ENCODE assay signal across 26 cellular contexts in genomic region chr7:80890391-80890790, GRCh38. TPM values are rescaled to one million over a fixed set of nuclear protein-coding genes. Genes with fewer than 3 reads are reported as not detected.
DNase-seq lines count a peak whose midpoint lies in the region; ATAC-seq, FAIRE-seq and TF ChIP-seq lines count a peak whose summit lies in the region.
"Had no signal": no experiment of that assay in that cellular context is flagged by ENCODE, and none has a peak within 500 bp of the region (broad histone marks: within the 10 kb centered on the region; RNA-seq: fewer than 3 reads in every experiment).

No MANE protein-coding gene starts in this region.

- H3K4me2 ChIP-seq in GM23248 (ENCODE audit: unreplicated experiment) (peak overlapping the region; percentile 10), fibroblast of lung (ENCODE audit: extremely low read depth, insufficient read depth, low read length) (peak overlapping the region; percentile 90)

- DNase-seq in GM23248 (no peak), RCC 7860 (ENCODE audit: low spot score) (no peak), fibroblast of lung (ENCODE audit: low read depth in 2 of 2) (peak; percentile 35 to 75), sigmoid colon (no peak), D341Med (ENCODE audit: low spot score) (no peak), GM19238 (ENCODE audit: insufficient read length, low spot score) (no peak)
- DNase-seq: activated CD4-positive, alpha-beta T cell treated with anti-CD3 and anti-CD28 coated beads, Interleukin-2, amount 10 ng/mL, durations not matched to agents 24 days and 14 days; activated naive CD8-positive, alpha-beta T cell treated with anti-CD3 and anti-CD28 coated beads, Interleukin-2, amount 50 U/mL, for 24 hours; activated T-cell treated with anti-CD3 and anti-CD28 coated beads, Interleukin-2, amount 50 U/mL, for 4 hours; body of pancreas; C1 segment of cervical spinal cord; COR-L47; DMS79; GF-D8; Karpas-422; left colon; MV-4-11; NCI-H1436 treated with DMSO at 0.1 percent for 48 hours; NCI-H345; T-helper 9 cell had no signal

- H2AFZ ChIP-seq in GM23248 (no peak overlapping the region), fibroblast of lung (ENCODE audit: low read length) (no peak overlapping the region)

- TF ChIP-seq EP300 in sigmoid colon (IDR thresholded peaks at IDR 0.05), result no peak

- H3F3A ChIP-seq in GM23248 (ENCODE audit: insufficient read depth), result peaks cover 28% of the 10 kb centered on the region

- no peak for ATAC-seq in HG03460 (IDR thresholded peaks at IDR 0.05; ENCODE audit: unreplicated experiment)
- no peak for ATAC-seq in GM19328 (IDR thresholded peaks at IDR 0.05; ENCODE audit: unreplicated experiment)
- ATAC-seq: activated naive CD8-positive, alpha-beta T cell treated with anti-CD3 and anti-CD28 coated beads, Interleukin-2, amount 50 U/mL, for 24 hours; activated T-cell treated with anti-CD3 and anti-CD28 coated beads, Interleukin-2, amount 50 U/mL, for 4 hours; body of pancreas; left colon had no signal

- H3K36me3 ChIP-seq in GM23248 (ENCODE audit: low read depth) (peaks cover 71% of the 10 kb centered on the region), fibroblast of lung (ENCODE audit: control insufficient read depth, insufficient read depth, low read length) (peaks cover 4% of the 10 kb centered on the region), sigmoid colon (no peaks in the 10 kb centered on the region)
- H3K36me3 ChIP-seq: neutrophil, prostate gland had no signal

- H3K9me3 ChIP-seq in GM23248 (ENCODE audit: low read depth) (no peaks in the 10 kb centered on the region), fibroblast of lung (ENCODE audit: control insufficient read depth, insufficient read depth, low read depth, low read length) (no peaks in the 10 kb centered on the region), sigmoid colon (no peaks in the 10 kb centered on the region)
- H3K9me3 ChIP-seq: body of pancreas, neutrophil, prostate gland had no signal

- no peak for TF ChIP-seq POLR2A in sigmoid colon (IDR thresholded peaks at IDR 0.05)

- TF ChIP-seq CTCF in fibroblast of lung (conservative IDR thresholded peaks at IDR 0.05 in 1 of 2, IDR thresholded peaks at IDR 0.05 in 1 of 2; ENCODE audit: low read depth in 1 of 2, low read length in 2 of 2) (no peak), sigmoid colon (IDR thresholded peaks at IDR 0.05) (no peak)

- WGBS in GM23248 (ENCODE audit: low coverage in 1 of 2, low lambda C conversion rate in 2 of 2, missing lambda C conversion rate in 2 of 2), 2 experiments, result 16 to 18% methylated on average over 2 of the region's 2 CpGs
- WGBS in sigmoid colon, 2 donors, result 36 to 49% methylated on average over 2 of the region's 2 CpGs

- H3K27me3 ChIP-seq in GM23248 (replicated peaks; ENCODE audit: insufficient read depth), result no peaks in the 10 kb centered on the region
- H3K27me3 ChIP-seq in fibroblast of lung (ENCODE audit: control insufficient read depth, insufficient read depth, low read length), result no peaks in the 10 kb centered on the region
- H3K27me3 ChIP-seq in sigmoid colon, result no peaks in the 10 kb centered on the region
- H3K27me3 ChIP-seq: body of pancreas, neutrophil had no signal

- H3K9me2 ChIP-seq in GM23248 (ENCODE audit: insufficient read depth), result no peaks in the 10 kb centered on the region

- H3K79me2 ChIP-seq in GM23248 (ENCODE audit: insufficient read depth) (peaks cover 99% of the 10 kb centered on the region), fibroblast of lung (ENCODE audit: control insufficient read depth, insufficient read depth, low read length) (peaks cover 55% of the 10 kb centered on the region)

- FAIRE-seq in RCC 7860 (lab: Jason Lieb, UNC), result peak; percentile 25
- FAIRE-seq: endothelial cell of umbilical vein had no signal

- in situ Hi-C loops in GM23248 (cut with MboI), result no loop called here

- no peaks in the 10 kb centered on the region for H4K20me1 ChIP-seq in GM23248 (ENCODE audit: insufficient read depth)
- no peaks in the 10 kb centered on the region for H4K20me1 ChIP-seq in fibroblast of lung (ENCODE audit: control insufficient read depth, extremely low read depth, insufficient read depth, low read length)

- H3K9ac ChIP-seq in GM23248 (no peak overlapping the region), fibroblast of lung (ENCODE audit: insufficient read depth, low read length) (no peak overlapping the region)

- no peak overlapping the region for H3K27ac ChIP-seq in GM23248
- H3K27ac ChIP-seq in fibroblast of lung (ENCODE audit: insufficient read depth, low read length), result no peak overlapping the region
- H3K27ac ChIP-seq in sigmoid colon, result peak overlapping the region; percentile 41 to 61 (median 50)
- H3K27ac ChIP-seq: body of pancreas, neutrophil had no signal

- 0 out of 2 replicates have a peak overlapping the region, but pooled peaks have one; percentile 4 for H3K4me3 ChIP-seq in GM23248
- peak overlapping the region in 1 of 4 experiments; percentile 9 for H3K4me3 ChIP-seq in fibroblast of lung (replicated peaks in 1 of 4; ENCODE audit: control extremely low read depth in 1 of 4, insufficient read depth in 1 of 4, low read depth in 3 of 4, low read length in 4 of 4)
- peak overlapping the region in 1 of 4 donors; percentile 4 for H3K4me3 ChIP-seq in sigmoid colon
- H3K4me3 ChIP-seq: body of pancreas, prostate gland, skin epidermis had no signal

- H3K4me1 ChIP-seq in GM23248 (ENCODE audit: insufficient read depth) (peaks cover 44% of the 10 kb centered on the region), fibroblast of lung (ENCODE audit: control insufficient read depth, extremely low read depth, insufficient read depth, low read length) (peaks cover 9% of the 10 kb centered on the region), sigmoid colon (peaks cover 0 to 53% (median 23%) of the 10 kb centered on the region in 4 donors)
- H3K4me1 ChIP-seq: body of pancreas had no signal

- intact Hi-C loops in sigmoid colon (cut with DNase I), result no loop called here

RNA-seq across cellular contexts. Expression of gene SEMA3C, which starts 28.5 kb away (rescaled TPM):
- 612 and 756 TPM in 2 replicates for total RNA-seq in GM23248 (2014; rRNA removed; shearing (Covaris generic))
- polyA plus RNA-seq in GM23248 (2016; fragmentation: Nextera tagmentation; extraction: Ambion mirVana) (308 and 316 TPM in 2 replicates), fibroblast of lung (147 and 322 TPM in 2 replicates), sigmoid colon (10 to 100 TPM in 1 of 3 donors, 1 to 10 TPM in 2; 8.4 to 20.6 (median 8.6) TPM)
- total RNA-seq in fibroblast of lung (203 and 310 TPM in 2 replicates), sigmoid colon (100 to 1,000 TPM; 213 to 298 (median 250) TPM)
- polyA plus RNA-seq in fibroblast of lung (2012), result 71.2 and 161 TPM in 2 replicates
- polyA minus RNA-seq in fibroblast of lung (ENCODE audit: low replicate concordance), result 94.0 and 126 TPM in 2 replicates
- total RNA-seq: activated CD4-positive, alpha-beta T cell treated with anti-CD3 and anti-CD28 coated beads, Interleukin-2, amount 10 ng/mL, durations not matched to agents 24 days and 14 days had no signal

Comparison
In these comparisons a context has a peak if more than half of its experiments do, and no peak if none do; other contexts are left out.
1. DNase-seq: peak in fibroblast of lung (2 of 2); none in GM23248 (single experiment), RCC 7860 (single experiment), sigmoid colon (single experiment), D341Med (single experiment) and GM19238 (single experiment).
2. H3K27ac ChIP-seq: peak in sigmoid colon (4 of 4); none in GM23248 (single experiment) and fibroblast of lung (single experiment).